In genomic region chr1:24909388-24909898, GRCh38 we compare ENCODE assay signal across 1 cellular context.
TF ChIP-seq lines count a peak whose summit lies in the region.

No MANE protein-coding gene starts in this region.

TF ChIP-seq in HepG2, 621 proteins besides CTCF, POLR2A, EP300 and RAD21 (continued from another document and continues in another):
- TF ChIP-seq ZBED4 (CRISPR knock-in tag; IDR thresholded peaks at IDR 0.05; ENCODE audit: borderline replicate concordance), result no peak
- TF ChIP-seq MED8 (CRISPR knock-in tag; IDR thresholded peaks at IDR 0.05; ENCODE audit: insufficient replicate concordance), result no peak
- TF ChIP-seq FOXO4 (CRISPR knock-in tag; conservative IDR thresholded peaks at IDR 0.05), result no peak
- TF ChIP-seq ZNF704 (CRISPR knock-in tag; IDR thresholded peaks at IDR 0.05; ENCODE audit: borderline replicate concordance), result no peak
- TF ChIP-seq ZMYM4 (CRISPR knock-in tag; IDR thresholded peaks at IDR 0.05), result peak; percentile 64
- TF ChIP-seq ZNF264 (CRISPR knock-in tag; IDR thresholded peaks at IDR 0.05), result no peak
- no peak for TF ChIP-seq ZNF160 (CRISPR knock-in tag; IDR thresholded peaks at IDR 0.05)
- TF ChIP-seq ARNT2 (CRISPR knock-in tag; IDR thresholded peaks at IDR 0.05; ENCODE audit: low read depth), result no peak
- TF ChIP-seq ZNF251 (CRISPR knock-in tag; IDR thresholded peaks at IDR 0.05), result no peak
- TF ChIP-seq ZNF816 (CRISPR knock-in tag; IDR thresholded peaks at IDR 0.05; ENCODE audit: borderline replicate concordance), result no peak
- TF ChIP-seq ZNF724P (CRISPR knock-in tag; IDR thresholded peaks at IDR 0.05; ENCODE audit: borderline replicate concordance), result no peak
- TF ChIP-seq ZNF747 (CRISPR knock-in tag; IDR thresholded peaks at IDR 0.05; ENCODE audit: borderline replicate concordance), result no peak
- no peak for TF ChIP-seq CREB1 (IDR thresholded peaks at IDR 0.05)
- peak; percentile 36; the same call in 1 of the 2 replicates for TF ChIP-seq CREB1 (CRISPR knock-in tag; IDR thresholded peaks at IDR 0.05)
- TF ChIP-seq ZBTB33 (CRISPR knock-in tag; IDR thresholded peaks at IDR 0.05), result peak; percentile 96
- TF ChIP-seq HDAC6 (IDR thresholded peaks at IDR 0.05; ENCODE audit: low read depth, low read length), result no peak
- TF ChIP-seq ZBTB2 (CRISPR knock-in tag; IDR thresholded peaks at IDR 0.05; ENCODE audit: low read depth), result no peak
- no peak for TF ChIP-seq NAIF1 (CRISPR knock-in tag; IDR thresholded peaks at IDR 0.05; ENCODE audit: borderline replicate concordance)
- no peak for TF ChIP-seq TIGD3 (CRISPR knock-in tag; IDR thresholded peaks at IDR 0.05; ENCODE audit: borderline replicate concordance)
- TF ChIP-seq ZNF142 (CRISPR knock-in tag; IDR thresholded peaks at IDR 0.05), result no peak
- TF ChIP-seq SRSF9 (IDR thresholded peaks at IDR 0.05; ENCODE audit: borderline replicate concordance, insufficient read depth, low read depth, low read length, poor library complexity, severe bottlenecking), result no peak
- no peak for TF ChIP-seq ZNF337 (CRISPR knock-in tag; IDR thresholded peaks at IDR 0.05; ENCODE audit: borderline replicate concordance, low read depth)
- TF ChIP-seq SMARCE1 (IDR thresholded peaks at IDR 0.05; ENCODE audit: borderline replicate concordance), result no peak
- TF ChIP-seq BRCA1 (CRISPR knock-in tag; IDR thresholded peaks at IDR 0.05), result peak; percentile 77; the same call in 1 of the 2 replicates
- no peak for TF ChIP-seq RELA (CRISPR knock-in tag; IDR thresholded peaks at IDR 0.05)
- TF ChIP-seq PREB (CRISPR knock-in tag; IDR thresholded peaks at IDR 0.05), result no peak
- peak; percentile 18; the same call in 1 of the 2 replicates for TF ChIP-seq ZNF777 (CRISPR knock-in tag; IDR thresholded peaks at IDR 0.05)
- TF ChIP-seq IKZF1 (IDR thresholded peaks at IDR 0.05), result no peak
- no peak for TF ChIP-seq ZBTB10 (CRISPR knock-in tag; IDR thresholded peaks at IDR 0.05; ENCODE audit: borderline replicate concordance)
- TF ChIP-seq KMT2A (CRISPR knock-in tag; IDR thresholded peaks at IDR 0.05), result no peak
- no peak for TF ChIP-seq CHCHD3 (CRISPR knock-in tag; IDR thresholded peaks at IDR 0.05)
- TF ChIP-seq KLF9 (CRISPR knock-in tag; IDR thresholded peaks at IDR 0.05; ENCODE audit: low read depth), result no peak
- TF ChIP-seq DR1 (CRISPR knock-in tag; IDR thresholded peaks at IDR 0.05), result no peak
- TF ChIP-seq ATF7-NPFF (CRISPR knock-in tag; IDR thresholded peaks at IDR 0.05; ENCODE audit: low read depth), result no peak
- TF ChIP-seq SMARCC2 (IDR thresholded peaks at IDR 0.05), result no peak
- no peak for TF ChIP-seq FOSL1 (CRISPR knock-in tag; IDR thresholded peaks at IDR 0.05; ENCODE audit: borderline replicate concordance)
- TF ChIP-seq TCF7 (IDR thresholded peaks at IDR 0.05; ENCODE audit: low read depth), result no peak
- TF ChIP-seq XBP1 (CRISPR knock-in tag; IDR thresholded peaks at IDR 0.05), result no peak
- no peak for TF ChIP-seq IKZF5 (CRISPR knock-in tag; IDR thresholded peaks at IDR 0.05)
